26 cellular contexts compared by ENCODE assay signal in genomic region chr18:8805552-8805951, GRCh38.
"Had no signal": no experiment of that assay in that cellular context is flagged by ENCODE, and none has a peak within 500 bp of the region (broad histone marks: within the 10 kb centered on the region; RNA-seq: fewer than 3 reads in every experiment).

No MANE protein-coding gene starts in this region.

- H3K9me3 ChIP-seq: gastroesophageal sphincter, heart right ventricle, lower lobe of right lung, mucosa of descending colon, prostate gland, right atrium auricular region, stomach, thyroid gland, vagina had no signal

- H3K36me3 Mint-ChIP-seq: natural killer cell treated with Interleukin-12 subunit alpha and Interleukin-12 subunit beta and Interleukin-15 and Interleukin-18, amount 100 ng/mL, for 72 hours had no signal

- DNase-seq: cortex of kidney; effector memory CD8-positive, alpha-beta T cell; foreskin keratinocyte; heart right ventricle; hippocampal formation; left cardiac atrium; left ventricle myocardium superior; lower lobe of right lung; mucosa of descending colon; naive B cell; stimulated activated CD4-positive, alpha-beta T cell treated with anti-CD3 and anti-CD28 coated beads, Interleukin-12 subunit alpha, Interleukin-12 subunit beta, amount 100 ng/mL, for 4 hours; stimulated activated CD4-positive, alpha-beta T cell treated with anti-CD3 and anti-CD28 coated beads, Interleukin-1b, Interleukin-23, amount 100 ng/mL, for 48 hours; stimulated activated CD4-positive, alpha-beta T cell treated with anti-CD3 and anti-CD28 coated beads, Interleukin-4, amount 100 ng/mL, for 1 hour; stimulated activated CD8-positive, alpha-beta memory T cell treated with anti-CD3 and anti-CD28 coated beads, Interleukin-4, amount 100 ng/mL, for 48 hours; stimulated activated naive CD4-positive, alpha-beta T cell treated with Interleukin-2 at 50 U/mL for 16 hours; stomach; thyroid gland; trophoblast cell had no signal

- H3K4me3 Mint-ChIP-seq: effector memory CD8-positive, alpha-beta T cell; naive B cell; natural killer cell treated with Interleukin-12 subunit alpha and Interleukin-12 subunit beta and Interleukin-15 and Interleukin-18, amount 100 ng/mL, for 72 hours; neural progenitor cell had no signal

- H3K27ac Mint-ChIP-seq: effector memory CD8-positive, alpha-beta T cell; natural killer cell treated with Interleukin-12 subunit alpha and Interleukin-12 subunit beta and Interleukin-15 and Interleukin-18, amount 100 ng/mL, for 72 hours; neural progenitor cell had no signal

- H3K27me3 Mint-ChIP-seq: naive B cell had no signal

- H3K27me3 ChIP-seq: foreskin keratinocyte, gastroesophageal sphincter, heart right ventricle, neural progenitor cell, right atrium auricular region, stomach, thyroid gland, vagina had no signal

- H3K4me1 ChIP-seq: lower lobe of right lung, prostate gland, right atrium auricular region, thyroid gland, vagina had no signal

- ATAC-seq: effector memory CD8-positive, alpha-beta T cell; foreskin keratinocyte; gastroesophageal sphincter; left cardiac atrium; lower lobe of right lung; mucosa of descending colon; natural killer cell treated with Interleukin-12 subunit alpha and Interleukin-12 subunit beta and Interleukin-15 and Interleukin-18, amount 100 ng/mL, for 72 hours; sciatic nerve had no signal

- H3K9me3 Mint-ChIP-seq: effector memory CD8-positive, alpha-beta T cell; naive B cell; natural killer cell treated with Interleukin-12 subunit alpha and Interleukin-12 subunit beta and Interleukin-15 and Interleukin-18, amount 100 ng/mL, for 72 hours; neural progenitor cell had no signal

- H3K4me3 ChIP-seq: gastroesophageal sphincter, heart right ventricle, lower lobe of right lung, mucosa of descending colon, neural progenitor cell, prostate gland, right atrium auricular region, smooth muscle cell, stomach, thyroid gland, vagina had no signal

- H3K27ac ChIP-seq: foreskin keratinocyte, gastroesophageal sphincter, lower lobe of right lung, neural progenitor cell, prostate gland, right atrium auricular region, thyroid gland, vagina had no signal

- H3K36me3 ChIP-seq: lower lobe of right lung, neural progenitor cell, prostate gland, right atrium auricular region, thyroid gland had no signal
